In genomic region chr7:135171581-135172291, GRCh38 we compare ENCODE assay signal across 1 cellular context.
TF ChIP-seq lines count a peak whose summit lies in the region.

No MANE protein-coding gene starts in this region.

TF ChIP-seq in HepG2, 621 proteins besides CTCF, POLR2A, EP300 and RAD21 (continued from another document and continues in another):
- TF ChIP-seq, protein P1, sequence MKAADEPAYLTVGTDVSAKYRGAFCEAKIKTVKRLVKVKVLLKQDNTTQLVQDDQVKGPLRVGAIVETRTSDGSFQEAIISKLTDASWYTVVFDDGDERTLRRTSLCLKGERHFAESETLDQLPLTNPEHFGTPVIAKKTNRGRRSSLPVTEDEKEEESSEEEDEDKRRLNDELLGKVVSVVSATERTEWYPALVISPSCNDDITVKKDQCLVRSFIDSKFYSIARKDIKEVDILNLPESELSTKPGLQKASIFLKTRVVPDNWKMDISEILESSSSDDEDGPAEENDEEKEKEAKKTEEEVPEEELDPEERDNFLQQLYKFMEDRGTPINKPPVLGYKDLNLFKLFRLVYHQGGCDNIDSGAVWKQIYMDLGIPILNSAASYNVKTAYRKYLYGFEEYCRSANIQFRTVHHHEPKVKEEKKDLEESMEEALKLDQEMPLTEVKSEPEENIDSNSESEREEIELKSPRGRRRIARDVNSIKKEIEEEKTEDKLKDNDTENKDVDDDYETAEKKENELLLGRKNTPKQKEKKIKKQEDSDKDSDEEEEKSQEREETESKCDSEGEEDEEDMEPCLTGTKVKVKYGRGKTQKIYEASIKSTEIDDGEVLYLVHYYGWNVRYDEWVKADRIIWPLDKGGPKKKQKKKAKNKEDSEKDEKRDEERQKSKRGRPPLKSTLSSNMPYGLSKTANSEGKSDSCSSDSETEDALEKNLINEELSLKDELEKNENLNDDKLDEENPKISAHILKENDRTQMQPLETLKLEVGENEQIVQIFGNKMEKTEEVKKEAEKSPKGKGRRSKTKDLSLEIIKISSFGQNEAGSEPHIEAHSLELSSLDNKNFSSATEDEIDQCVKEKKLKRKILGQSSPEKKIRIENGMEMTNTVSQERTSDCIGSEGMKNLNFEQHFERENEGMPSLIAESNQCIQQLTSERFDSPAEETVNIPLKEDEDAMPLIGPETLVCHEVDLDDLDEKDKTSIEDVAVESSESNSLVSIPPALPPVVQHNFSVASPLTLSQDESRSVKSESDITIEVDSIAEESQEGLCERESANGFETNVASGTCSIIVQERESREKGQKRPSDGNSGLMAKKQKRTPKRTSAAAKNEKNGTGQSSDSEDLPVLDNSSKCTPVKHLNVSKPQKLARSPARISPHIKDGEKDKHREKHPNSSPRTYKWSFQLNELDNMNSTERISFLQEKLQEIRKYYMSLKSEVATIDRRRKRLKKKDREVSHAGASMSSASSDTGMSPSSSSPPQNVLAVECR (CRISPR knock-in tag; IDR thresholded peaks at IDR 0.05; ENCODE audit: borderline replicate concordance): peak; percentile 58; the same call in 1 of the 2 replicates
- TF ChIP-seq MYC (CRISPR knock-in tag; IDR thresholded peaks at IDR 0.05; ENCODE audit: borderline replicate concordance): peak; percentile 71; the same call in 1 of the 2 replicates
- 0 out of 2 replicates have a peak, but pooled peaks have one; percentile 23 for TF ChIP-seq ZNF143 (CRISPR knock-in tag; IDR thresholded peaks at IDR 0.05)
- TF ChIP-seq RFXAP (CRISPR knock-in tag; IDR thresholded peaks at IDR 0.05; ENCODE audit: borderline replicate concordance): 0 out of 2 replicates have a peak, but pooled peaks have one; percentile 29
- peak; percentile 22 for TF ChIP-seq RBM22 (optimal IDR thresholded peaks at IDR 0.05; ENCODE audit: low read length)
- 0 out of 2 replicates have a peak, but pooled peaks have one; percentile 5 for TF ChIP-seq SMC3 (IDR thresholded peaks at IDR 0.05; ENCODE audit: low read length)
- TF ChIP-seq DR1 (CRISPR knock-in tag; IDR thresholded peaks at IDR 0.05): peak; percentile 55; the same call in 1 of the 2 replicates
- TF ChIP-seq ZNF552 (CRISPR knock-in tag; IDR thresholded peaks at IDR 0.05; ENCODE audit: borderline replicate concordance): 0 out of 2 replicates have a peak, but pooled peaks have one; percentile 48
- 0 out of 2 replicates have a peak, but pooled peaks have one; percentile 69 for TF ChIP-seq DMAP1 (CRISPR knock-in tag; IDR thresholded peaks at IDR 0.05)
- TF ChIP-seq STAG1 (CRISPR knock-in tag; IDR thresholded peaks at IDR 0.05): peak; percentile 2; the same call in 1 of the 2 replicates
- TF ChIP-seq ZFP36L1 (CRISPR knock-in tag; IDR thresholded peaks at IDR 0.05): peak; percentile 81
- peak; percentile 60 for TF ChIP-seq UBTF (CRISPR knock-in tag; IDR thresholded peaks at IDR 0.05)
- TF ChIP-seq KDM2A (CRISPR knock-in tag; IDR thresholded peaks at IDR 0.05; ENCODE audit: borderline replicate concordance, low read depth): peak; percentile 66; the same call in 1 of the 2 replicates
- peak; percentile 59; the same call in 1 of the 2 replicates for TF ChIP-seq PBX2 (CRISPR knock-in tag; IDR thresholded peaks at IDR 0.05)
- TF ChIP-seq ZNF878 (CRISPR knock-in tag; IDR thresholded peaks at IDR 0.05): 0 out of 2 replicates have a peak, but pooled peaks have one; percentile 42
- TF ChIP-seq, protein P2, sequence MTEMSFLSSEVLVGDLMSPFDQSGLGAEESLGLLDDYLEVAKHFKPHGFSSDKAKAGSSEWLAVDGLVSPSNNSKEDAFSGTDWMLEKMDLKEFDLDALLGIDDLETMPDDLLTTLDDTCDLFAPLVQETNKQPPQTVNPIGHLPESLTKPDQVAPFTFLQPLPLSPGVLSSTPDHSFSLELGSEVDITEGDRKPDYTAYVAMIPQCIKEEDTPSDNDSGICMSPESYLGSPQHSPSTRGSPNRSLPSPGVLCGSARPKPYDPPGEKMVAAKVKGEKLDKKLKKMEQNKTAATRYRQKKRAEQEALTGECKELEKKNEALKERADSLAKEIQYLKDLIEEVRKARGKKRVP (CRISPR knock-in tag; IDR thresholded peaks at IDR 0.05): peak in 1 of 2 experiments; percentile 91; a peak in 2 of 4 replicates
- 0 out of 2 replicates have a peak, but pooled peaks have one; percentile 14 for TF ChIP-seq ZNF160 (CRISPR knock-in tag; IDR thresholded peaks at IDR 0.05)
- 0 out of 2 replicates have a peak, but pooled peaks have one; percentile 22 for TF ChIP-seq HES4 (CRISPR knock-in tag; IDR thresholded peaks at IDR 0.05; ENCODE audit: borderline replicate concordance)
- TF ChIP-seq, protein P3, sequence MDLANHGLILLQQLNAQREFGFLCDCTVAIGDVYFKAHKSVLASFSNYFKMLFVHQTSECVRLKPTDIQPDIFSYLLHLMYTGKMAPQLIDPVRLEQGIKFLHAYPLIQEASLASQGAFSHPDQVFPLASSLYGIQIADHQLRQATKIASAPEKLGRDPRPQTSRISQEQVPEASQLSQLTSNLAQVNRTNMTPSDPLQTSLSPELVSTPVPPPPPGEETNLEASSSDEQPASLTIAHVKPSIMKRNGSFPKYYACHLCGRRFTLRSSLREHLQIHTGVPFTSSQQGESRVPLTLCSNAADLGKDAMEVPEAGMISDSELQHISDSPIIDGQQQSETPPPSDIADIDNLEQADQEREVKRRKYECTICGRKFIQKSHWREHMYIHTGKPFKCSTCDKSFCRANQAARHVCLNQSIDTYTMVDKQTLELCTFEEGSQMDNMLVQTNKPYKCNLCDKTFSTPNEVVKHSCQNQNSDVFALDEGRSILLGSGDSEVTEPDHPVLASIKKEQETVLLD (CRISPR knock-in tag; IDR thresholded peaks at IDR 0.05; ENCODE audit: low read depth): 0 out of 2 replicates have a peak, but pooled peaks have one; percentile 31
- peak; percentile 27; the same call in 1 of the 2 replicates for TF ChIP-seq ARNT2 (CRISPR knock-in tag; IDR thresholded peaks at IDR 0.05; ENCODE audit: low read depth)
- TF ChIP-seq SP4 (CRISPR knock-in tag; IDR thresholded peaks at IDR 0.05): 0 out of 2 replicates have a peak, but pooled peaks have one; percentile 55
- TF ChIP-seq, protein P4, sequence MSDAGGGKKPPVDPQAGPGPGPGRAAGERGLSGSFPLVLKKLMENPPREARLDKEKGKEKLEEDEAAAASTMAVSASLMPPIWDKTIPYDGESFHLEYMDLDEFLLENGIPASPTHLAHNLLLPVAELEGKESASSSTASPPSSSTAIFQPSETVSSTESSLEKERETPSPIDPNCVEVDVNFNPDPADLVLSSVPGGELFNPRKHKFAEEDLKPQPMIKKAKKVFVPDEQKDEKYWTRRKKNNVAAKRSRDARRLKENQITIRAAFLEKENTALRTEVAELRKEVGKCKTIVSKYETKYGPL (CRISPR knock-in tag; IDR thresholded peaks at IDR 0.05): 0 out of 2 replicates have a peak, but pooled peaks have one; percentile 28
- TF ChIP-seq ZNF468 (CRISPR knock-in tag; IDR thresholded peaks at IDR 0.05): 0 out of 2 replicates have a peak, but pooled peaks have one; percentile 46
- TF ChIP-seq SATB2 (CRISPR knock-in tag; IDR thresholded peaks at IDR 0.05): 0 out of 2 replicates have a peak, but pooled peaks have one; percentile 8
- peak; percentile 74; the same call in 1 of the 2 replicates for TF ChIP-seq SAP130 (CRISPR knock-in tag; IDR thresholded peaks at IDR 0.05; ENCODE audit: low read depth)
- TF ChIP-seq NAIF1 (CRISPR knock-in tag; IDR thresholded peaks at IDR 0.05; ENCODE audit: borderline replicate concordance): 0 out of 2 replicates have a peak, but pooled peaks have one; percentile 23
- peak; percentile 47 for TF ChIP-seq PHF21A (CRISPR knock-in tag; IDR thresholded peaks at IDR 0.05)
- TF ChIP-seq, protein P5, sequence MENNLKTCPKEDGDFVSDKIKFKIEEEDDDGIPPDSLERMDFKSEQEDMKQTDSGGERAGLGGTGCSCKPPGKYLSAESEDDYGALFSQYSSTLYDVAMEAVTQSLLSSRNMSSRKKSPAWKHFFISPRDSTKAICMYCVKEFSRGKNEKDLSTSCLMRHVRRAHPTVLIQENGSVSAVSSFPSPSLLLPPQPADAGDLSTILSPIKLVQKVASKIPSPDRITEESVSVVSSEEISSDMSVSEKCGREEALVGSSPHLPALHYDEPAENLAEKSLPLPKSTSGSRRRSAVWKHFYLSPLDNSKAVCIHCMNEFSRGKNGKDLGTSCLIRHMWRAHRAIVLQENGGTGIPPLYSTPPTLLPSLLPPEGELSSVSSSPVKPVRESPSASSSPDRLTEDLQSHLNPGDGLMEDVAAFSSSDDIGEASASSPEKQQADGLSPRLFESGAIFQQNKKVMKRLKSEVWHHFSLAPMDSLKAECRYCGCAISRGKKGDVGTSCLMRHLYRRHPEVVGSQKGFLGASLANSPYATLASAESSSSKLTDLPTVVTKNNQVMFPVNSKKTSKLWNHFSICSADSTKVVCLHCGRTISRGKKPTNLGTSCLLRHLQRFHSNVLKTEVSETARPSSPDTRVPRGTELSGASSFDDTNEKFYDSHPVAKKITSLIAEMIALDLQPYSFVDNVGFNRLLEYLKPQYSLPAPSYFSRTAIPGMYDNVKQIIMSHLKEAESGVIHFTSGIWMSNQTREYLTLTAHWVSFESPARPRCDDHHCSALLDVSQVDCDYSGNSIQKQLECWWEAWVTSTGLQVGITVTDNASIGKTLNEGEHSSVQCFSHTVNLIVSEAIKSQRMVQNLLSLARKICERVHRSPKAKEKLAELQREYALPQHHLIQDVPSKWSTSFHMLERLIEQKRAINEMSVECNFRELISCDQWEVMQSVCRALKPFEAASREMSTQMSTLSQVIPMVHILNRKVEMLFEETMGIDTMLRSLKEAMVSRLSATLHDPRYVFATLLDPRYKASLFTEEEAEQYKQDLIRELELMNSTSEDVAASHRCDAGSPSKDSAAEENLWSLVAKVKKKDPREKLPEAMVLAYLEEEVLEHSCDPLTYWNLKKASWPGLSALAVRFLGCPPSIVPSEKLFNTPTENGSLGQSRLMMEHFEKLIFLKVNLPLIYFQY (CRISPR knock-in tag; IDR thresholded peaks at IDR 0.05; ENCODE audit: borderline replicate concordance): 0 out of 2 replicates have a peak, but pooled peaks have one; percentile 35
- TF ChIP-seq BORCS8-MEF2B (CRISPR knock-in tag; IDR thresholded peaks at IDR 0.05): peak; percentile 51; the same call in 1 of the 2 replicates
- peak; percentile 57; the same call in 1 of the 2 replicates for TF ChIP-seq SNAPC2 (CRISPR knock-in tag; IDR thresholded peaks at IDR 0.05)
- TF ChIP-seq SALL2 (CRISPR knock-in tag; IDR thresholded peaks at IDR 0.05): peak; percentile 85; the same call in 1 of the 2 replicates
- TF ChIP-seq ASH2L (IDR thresholded peaks at IDR 0.05; ENCODE audit: insufficient read length, low read depth, low read length): peak; percentile 11
- TF ChIP-seq, protein P6, sequence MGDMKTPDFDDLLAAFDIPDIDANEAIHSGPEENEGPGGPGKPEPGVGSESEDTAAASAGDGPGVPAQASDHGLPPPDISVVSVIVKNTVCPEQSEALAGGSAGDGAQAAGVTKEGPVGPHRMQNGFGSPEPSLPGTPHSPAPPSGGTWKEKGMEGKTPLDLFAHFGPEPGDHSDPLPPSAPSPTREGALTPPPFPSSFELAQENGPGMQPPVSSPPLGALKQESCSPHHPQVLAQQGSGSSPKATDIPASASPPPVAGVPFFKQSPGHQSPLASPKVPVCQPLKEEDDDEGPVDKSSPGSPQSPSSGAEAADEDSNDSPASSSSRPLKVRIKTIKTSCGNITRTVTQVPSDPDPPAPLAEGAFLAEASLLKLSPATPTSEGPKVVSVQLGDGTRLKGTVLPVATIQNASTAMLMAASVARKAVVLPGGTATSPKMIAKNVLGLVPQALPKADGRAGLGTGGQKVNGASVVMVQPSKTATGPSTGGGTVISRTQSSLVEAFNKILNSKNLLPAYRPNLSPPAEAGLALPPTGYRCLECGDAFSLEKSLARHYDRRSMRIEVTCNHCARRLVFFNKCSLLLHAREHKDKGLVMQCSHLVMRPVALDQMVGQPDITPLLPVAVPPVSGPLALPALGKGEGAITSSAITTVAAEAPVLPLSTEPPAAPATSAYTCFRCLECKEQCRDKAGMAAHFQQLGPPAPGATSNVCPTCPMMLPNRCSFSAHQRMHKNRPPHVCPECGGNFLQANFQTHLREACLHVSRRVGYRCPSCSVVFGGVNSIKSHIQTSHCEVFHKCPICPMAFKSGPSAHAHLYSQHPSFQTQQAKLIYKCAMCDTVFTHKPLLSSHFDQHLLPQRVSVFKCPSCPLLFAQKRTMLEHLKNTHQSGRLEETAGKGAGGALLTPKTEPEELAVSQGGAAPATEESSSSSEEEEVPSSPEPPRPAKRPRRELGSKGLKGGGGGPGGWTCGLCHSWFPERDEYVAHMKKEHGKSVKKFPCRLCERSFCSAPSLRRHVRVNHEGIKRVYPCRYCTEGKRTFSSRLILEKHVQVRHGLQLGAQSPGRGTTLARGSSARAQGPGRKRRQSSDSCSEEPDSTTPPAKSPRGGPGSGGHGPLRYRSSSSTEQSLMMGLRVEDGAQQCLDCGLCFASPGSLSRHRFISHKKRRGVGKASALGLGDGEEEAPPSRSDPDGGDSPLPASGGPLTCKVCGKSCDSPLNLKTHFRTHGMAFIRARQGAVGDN (CRISPR knock-in tag; IDR thresholded peaks at IDR 0.05): peak; percentile 71
- 0 out of 2 replicates have a peak, but pooled peaks have one; percentile 47 for TF ChIP-seq ZUFSP (CRISPR knock-in tag; IDR thresholded peaks at IDR 0.05; ENCODE audit: borderline replicate concordance)
- TF ChIP-seq BRD4 (CRISPR knock-in tag; IDR thresholded peaks at IDR 0.05): peak; percentile 81
